ENCODE assay signal across 8 cellular contexts in the genomic region with DNA sequence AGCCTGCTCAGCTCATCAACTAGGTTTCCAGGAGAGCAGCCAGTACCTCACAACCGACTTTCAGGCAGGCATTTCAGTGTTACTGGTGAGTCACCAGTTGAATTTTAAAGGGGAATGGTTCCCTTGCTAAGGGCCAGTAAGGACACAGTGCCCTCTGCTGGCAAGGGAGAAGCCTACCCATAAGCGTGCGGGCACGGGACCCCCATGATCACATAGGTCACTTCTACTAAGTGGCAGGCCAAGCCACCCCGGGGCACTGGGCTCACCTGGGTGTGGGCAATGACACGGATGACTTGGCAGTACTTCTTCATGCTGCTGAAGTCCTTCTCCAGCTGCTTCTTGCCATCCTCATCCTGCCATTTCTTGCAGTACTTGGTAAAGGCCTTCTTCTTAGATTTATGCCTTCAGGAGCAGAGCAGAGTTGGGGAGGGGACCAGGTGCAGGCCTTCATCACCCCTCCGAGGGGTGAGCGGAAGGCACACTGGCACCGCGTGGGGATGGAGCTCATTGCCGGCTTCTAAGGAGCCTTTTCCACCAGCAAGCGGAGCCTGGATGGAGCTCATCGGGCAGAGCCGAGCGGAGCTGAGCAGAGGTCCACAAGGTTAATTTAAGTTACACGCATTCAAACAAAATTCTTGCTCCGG. TPM values are rescaled to one million over a fixed set of nuclear protein-coding genes. Genes with fewer than 3 reads are reported as not detected.
A peak's percentile ranks its signal among the peaks of the same experiment; 100 is the strongest.
DNase-seq lines count a peak whose midpoint lies in the region; ATAC-seq and TF ChIP-seq lines count a peak whose summit lies in the region.

No MANE protein-coding gene starts in this region.

- H3K36me3 ChIP-seq in duodenal mucosa (ENCODE audit: control insufficient read depth in 1 of 2, insufficient read depth in 2 of 2, low read length in 2 of 2) = peaks cover 63 to 67% of the 10 kb centered on the region in 2 donors
- peaks cover 67% of the 10 kb centered on the region for H3K36me3 ChIP-seq in lower lobe of right lung

- peak; percentile 92 for TF ChIP-seq CTCF in lower lobe of right lung (IDR thresholded peaks at IDR 0.05)

- H3K27ac ChIP-seq in duodenal mucosa (ENCODE audit: low read depth, low read length) (peak overlapping the region; percentile 28), lower lobe of right lung (peak overlapping the region; percentile 1)

- intact Hi-C loops in lower lobe of right lung (cut with DNase I) = loop anchor here (10.0 kb wide), 1 partner anchor 142 kb away; no protein-coding TSS in a partner anchor

- H3K4me3 ChIP-seq in duodenal mucosa (ENCODE audit: low read depth in 1 of 2, low read length in 2 of 2) = peak overlapping the region; percentile 5 to 93
- H3K4me3 ChIP-seq in lower lobe of right lung = peak overlapping the region; percentile 80

- peaks cover 37 to 45% of the 10 kb centered on the region in 2 donors for H3K4me1 ChIP-seq in duodenal mucosa (ENCODE audit: control insufficient read depth in 1 of 2, insufficient read depth in 2 of 2, low read length in 2 of 2)
- H3K4me1 ChIP-seq in lower lobe of right lung = peaks cover 55% of the 10 kb centered on the region

- H3K27me3 ChIP-seq in duodenal mucosa (ENCODE audit: control insufficient read depth in 1 of 2, insufficient read depth in 2 of 2, low read length in 2 of 2) (no peaks in the 10 kb centered on the region), lower lobe of right lung (ENCODE audit: low read depth) (no peaks in the 10 kb centered on the region)

- ATAC-seq in lower lobe of right lung = peak; percentile 41 to 57
- ATAC-seq in HG03139 (IDR thresholded peaks at IDR 0.05; ENCODE audit: unreplicated experiment) = no peak

- DNase-seq in activated gamma-delta T cell treated with Interleukin-2 at 50 U/mL for 16 hours = peak; percentile 79
- no peak for DNase-seq in activated gamma-delta T cell (lab: John Stamatoyannopoulos, UW)
- DNase-seq in NCI-H526 treated with DMSO at 0.1 percent for 48 hours (lab: John Stamatoyannopoulos, UW) = peak; percentile 5
- peak; percentile 71 to 72 for DNase-seq in activated CD4-positive, alpha-beta T cell treated with anti-CD3 and anti-CD28 coated beads, Interleukin-2, amount 50 U/mL, for 4 hours
- DNase-seq in lower lobe of right lung = peak; percentile 74
- peak; percentile 46 to 56 (median 50) for DNase-seq in stimulated activated CD4-positive, alpha-beta T cell treated with anti-CD3 and anti-CD28 coated beads, TNF-alpha, amount 100 ng/mL, for 1 hour (ENCODE audit: low read depth in 3 of 3, low spot score in 1 of 3)

- peak overlapping the region; percentile 2 to 96 for H3K9ac ChIP-seq in duodenal mucosa (ENCODE audit: low read depth in 1 of 2, low read length in 2 of 2)

- no peaks in the 10 kb centered on the region for H3K9me3 ChIP-seq in duodenal mucosa (ENCODE audit: control insufficient read depth in 1 of 2, low read length in 2 of 2)
- no peaks in the 10 kb centered on the region for H3K9me3 ChIP-seq in lower lobe of right lung

RNA-seq across cellular contexts. Expression of a gene that starts 2.9 kb away (rescaled TPM):
- 1,467 TPM for total RNA-seq in lower lobe of right lung

RNA-seq across cellular contexts. Expression of a gene that starts 33.2 kb away (rescaled TPM):
- total RNA-seq in lower lobe of right lung = 13.4 TPM
